Comparison of ENCODE assay signal across 25 cellular contexts in genomic region chr4:128451270-128451905, GRCh38.
"Had no signal": no experiment of that assay in that cellular context is flagged by ENCODE, and none has a peak within 500 bp of the region (broad histone marks: within the 10 kb centered on the region; RNA-seq: fewer than 3 reads in every experiment).

No MANE protein-coding gene starts in this region.

- H3K4me1 Mint-ChIP-seq: activated naive CD4-positive, alpha-beta T cell treated with anti-CD3 and anti-CD28 coated beads, Interleukin-2, amount 10 ng/mL, durations not matched to agents 7 days and 5 days had no signal

- H3K4me3 Mint-ChIP-seq: activated CD4-positive, alpha-beta T cell treated with anti-CD3 and anti-CD28 coated beads, Interleukin-2, amount 10 ng/mL, durations not matched to agents 7 days and 5 days; activated CD8-positive, alpha-beta T cell treated with anti-CD3 and anti-CD28 coated beads, Interleukin-2, amount 10 ng/mL, durations not matched to agents 7 days and 5 days; activated naive CD4-positive, alpha-beta T cell treated with anti-CD3 and anti-CD28 coated beads, Interleukin-2, amount 10 ng/mL, durations not matched to agents 7 days and 5 days; nephron; stimulated activated naive CD8-positive, alpha-beta T cell treated with anti-CD3 and anti-CD28 coated beads, Interleukin-15, Interleukin-2, amounts not matched to agents 100 ng/mL and 50 ng/mL, for 24 hours; T-helper 1 cell treated with Interleukin-12 subunit alpha and Interleukin-12 subunit beta and Interleukin-4 antibody, amounts not matched to agents 30 μg/mL and 1 μg/mL, for 36 hours had no signal

- H2AFZ ChIP-seq: hepatocyte had no signal

- H3K9me3 ChIP-seq: breast epithelium, esophagus squamous epithelium, suprapubic skin, transverse colon, uterus had no signal

- ATAC-seq: activated CD4-positive, CD25-positive, alpha-beta regulatory T cell treated with anti-CD3 and anti-CD28 coated beads, Interleukin-2, amount 50 U/mL, for 24 hours; activated CD8-positive, alpha-beta T cell treated with anti-CD3 and anti-CD28 coated beads, Interleukin-2, amount 10 ng/mL, durations not matched to agents 7 days and 5 days; left lobe of liver had no signal

- H3K36me3 ChIP-seq: breast epithelium, esophagus squamous epithelium, suprapubic skin, transverse colon, uterus had no signal

- H3K36me3 Mint-ChIP-seq: activated naive CD4-positive, alpha-beta T cell treated with anti-CD3 and anti-CD28 coated beads, Interleukin-2, amount 10 ng/mL, durations not matched to agents 7 days and 5 days had no signal

- H3K27me3 ChIP-seq: breast epithelium, esophagus squamous epithelium, hepatocyte, suprapubic skin, transverse colon, uterus had no signal

- DNase-seq: activated CD4-positive, alpha-beta T cell treated with anti-CD3 and anti-CD28 coated beads, Interleukin-2, amount 10 ng/mL, durations not matched to agents 7 days and 5 days; activated CD8-positive, alpha-beta memory T cell treated with anti-CD3 and anti-CD28 coated beads, Interleukin-2, amount 50 U/mL, for 4 hours; activated CD8-positive, alpha-beta T cell treated with anti-CD3 and anti-CD28 coated beads, Interleukin-2, amount 10 ng/mL, durations not matched to agents 7 days and 5 days; activated effector memory CD4-positive, alpha-beta T cell treated with Interleukin-2 at 50 U/mL for 16 hours; activated naive CD4-positive, alpha-beta T cell treated with anti-CD3 and anti-CD28 coated beads, Interleukin-2, amount 10 ng/mL, durations not matched to agents 7 days and 5 days; activated T-cell treated with anti-CD3 and anti-CD28 coated beads, Interleukin-2, amount 50 U/mL, for 48 hours; aorta; cerebellar nuclear complex; cortex of kidney; effector CD4-positive, alpha-beta T cell; esophagus squamous epithelium; islet precursor cell; midbrain; nucleus accumbens; posterior cingulate gyrus; transverse colon; uterus had no signal

- H3K27ac ChIP-seq: breast epithelium, hepatocyte, suprapubic skin had no signal

- H3K4me3 ChIP-seq: breast epithelium, esophagus squamous epithelium, hepatocyte, suprapubic skin, transverse colon, uterus had no signal

- H3K4me2 ChIP-seq: hepatocyte had no signal

- H3K4me1 ChIP-seq: breast epithelium, uterus had no signal

- H3K27me3 Mint-ChIP-seq: activated naive CD4-positive, alpha-beta T cell treated with anti-CD3 and anti-CD28 coated beads, Interleukin-2, amount 10 ng/mL, durations not matched to agents 7 days and 5 days had no signal

- H3K79me2 ChIP-seq: hepatocyte had no signal

- H3K27ac Mint-ChIP-seq: activated CD4-positive, alpha-beta T cell treated with anti-CD3 and anti-CD28 coated beads, Interleukin-2, amount 10 ng/mL, durations not matched to agents 7 days and 5 days; activated CD8-positive, alpha-beta T cell treated with anti-CD3 and anti-CD28 coated beads, Interleukin-2, amount 10 ng/mL, durations not matched to agents 7 days and 5 days; activated naive CD4-positive, alpha-beta T cell treated with anti-CD3 and anti-CD28 coated beads, Interleukin-2, amount 10 ng/mL, durations not matched to agents 7 days and 5 days; nephron; stimulated activated naive CD8-positive, alpha-beta T cell treated with anti-CD3 and anti-CD28 coated beads, Interleukin-15, Interleukin-2, amounts not matched to agents 100 ng/mL and 50 ng/mL, for 24 hours; T-helper 1 cell treated with Interleukin-12 subunit alpha and Interleukin-12 subunit beta and Interleukin-4 antibody, amounts not matched to agents 30 μg/mL and 1 μg/mL, for 36 hours had no signal

- H3K9me3 Mint-ChIP-seq: activated CD4-positive, alpha-beta T cell treated with anti-CD3 and anti-CD28 coated beads, Interleukin-2, amount 10 ng/mL, durations not matched to agents 7 days and 5 days; activated naive CD4-positive, alpha-beta T cell treated with anti-CD3 and anti-CD28 coated beads, Interleukin-2, amount 10 ng/mL, durations not matched to agents 7 days and 5 days; nephron; stimulated activated naive CD8-positive, alpha-beta T cell treated with anti-CD3 and anti-CD28 coated beads, Interleukin-15, Interleukin-2, amounts not matched to agents 100 ng/mL and 50 ng/mL, for 24 hours; T-helper 1 cell treated with Interleukin-12 subunit alpha and Interleukin-12 subunit beta and Interleukin-4 antibody, amounts not matched to agents 30 μg/mL and 1 μg/mL, for 36 hours had no signal
